ENCODE assay signal across 15 cellular contexts in genomic region chr10:78506614-78507013, GRCh38.
"Had no signal": no experiment of that assay in that cellular context is flagged by ENCODE, and none has a peak within 500 bp of the region (broad histone marks: within the 10 kb centered on the region; RNA-seq: fewer than 3 reads in every experiment).

No MANE protein-coding gene starts in this region.

- H3K9me3 Mint-ChIP-seq: effector memory CD8-positive, alpha-beta T cell; naive thymus-derived CD8-positive, alpha-beta T cell; stimulated activated effector memory CD8-positive, alpha-beta T cell treated with anti-CD3 and anti-CD28 coated beads, Interleukin-12 subunit alpha, Interleukin-12 subunit beta, amount 100 ng/mL, for 72 hours had no signal

- H3K9me3 ChIP-seq: esophagus squamous epithelium, ovary, tibial artery had no signal

- H3K4me3 ChIP-seq: esophagus squamous epithelium, hepatocyte, ovary, tibial artery had no signal

- H3K36me3 ChIP-seq: esophagus squamous epithelium, ovary, tibial artery had no signal

- H3K27ac ChIP-seq: epithelial cell of prostate, ovary had no signal

- H3K36me3 Mint-ChIP-seq: naive thymus-derived CD8-positive, alpha-beta T cell; stimulated activated effector memory CD8-positive, alpha-beta T cell treated with anti-CD3 and anti-CD28 coated beads, Interleukin-12 subunit alpha, Interleukin-12 subunit beta, amount 100 ng/mL, for 72 hours had no signal

- H3K79me2 ChIP-seq: hepatocyte had no signal

- H3K4me2 ChIP-seq: hepatocyte had no signal

- H3K27ac Mint-ChIP-seq: effector memory CD8-positive, alpha-beta T cell; naive thymus-derived CD8-positive, alpha-beta T cell; stimulated activated effector memory CD8-positive, alpha-beta T cell treated with anti-CD3 and anti-CD28 coated beads, Interleukin-12 subunit alpha, Interleukin-12 subunit beta, amount 100 ng/mL, for 72 hours had no signal

- H3K27me3 ChIP-seq: hepatocyte, ovary, tibial artery had no signal

- H2AFZ ChIP-seq: hepatocyte had no signal

- DNase-seq: effector memory CD8-positive, alpha-beta T cell; esophagus squamous epithelium; foreskin fibroblast; head of caudate nucleus; mammary epithelial cell; naive thymus-derived CD8-positive, alpha-beta T cell; ovary; right cardiac atrium; stimulated activated CD4-positive, alpha-beta T cell treated with anti-CD3 and anti-CD28 coated beads, Interleukin-4, amount 100 ng/mL, for 1 hour; stimulated activated CD8-positive, alpha-beta memory T cell treated with anti-CD3 and anti-CD28 coated beads, Interleukin-4, amount 100 ng/mL, for 48 hours; stimulated activated naive CD8-positive, alpha-beta T cell treated with anti-CD3 and anti-CD28 coated beads, Interleukin-15, Interleukin-2, amounts not matched to agents 100 U/mL and 50 U/mL, for 24 hours; tibial artery had no signal

- H3K4me3 Mint-ChIP-seq: effector memory CD8-positive, alpha-beta T cell; naive thymus-derived CD8-positive, alpha-beta T cell; stimulated activated effector memory CD8-positive, alpha-beta T cell treated with anti-CD3 and anti-CD28 coated beads, Interleukin-12 subunit alpha, Interleukin-12 subunit beta, amount 100 ng/mL, for 72 hours had no signal

- ATAC-seq: effector memory CD8-positive, alpha-beta T cell; naive thymus-derived CD8-positive, alpha-beta T cell; stimulated activated effector memory CD8-positive, alpha-beta T cell treated with anti-CD3 and anti-CD28 coated beads, Interleukin-12 subunit alpha, Interleukin-12 subunit beta, amount 100 ng/mL, for 72 hours; stimulated activated naive CD8-positive, alpha-beta T cell treated with anti-CD3 and anti-CD28 coated beads, Interleukin-15, Interleukin-2, amounts not matched to agents 100 U/mL and 50 U/mL, for 24 hours had no signal

- H3K4me1 Mint-ChIP-seq: naive thymus-derived CD8-positive, alpha-beta T cell; stimulated activated effector memory CD8-positive, alpha-beta T cell treated with anti-CD3 and anti-CD28 coated beads, Interleukin-12 subunit alpha, Interleukin-12 subunit beta, amount 100 ng/mL, for 72 hours had no signal
